Comparison of ENCODE assay signal across 13 cellular contexts in the genomic region with DNA sequence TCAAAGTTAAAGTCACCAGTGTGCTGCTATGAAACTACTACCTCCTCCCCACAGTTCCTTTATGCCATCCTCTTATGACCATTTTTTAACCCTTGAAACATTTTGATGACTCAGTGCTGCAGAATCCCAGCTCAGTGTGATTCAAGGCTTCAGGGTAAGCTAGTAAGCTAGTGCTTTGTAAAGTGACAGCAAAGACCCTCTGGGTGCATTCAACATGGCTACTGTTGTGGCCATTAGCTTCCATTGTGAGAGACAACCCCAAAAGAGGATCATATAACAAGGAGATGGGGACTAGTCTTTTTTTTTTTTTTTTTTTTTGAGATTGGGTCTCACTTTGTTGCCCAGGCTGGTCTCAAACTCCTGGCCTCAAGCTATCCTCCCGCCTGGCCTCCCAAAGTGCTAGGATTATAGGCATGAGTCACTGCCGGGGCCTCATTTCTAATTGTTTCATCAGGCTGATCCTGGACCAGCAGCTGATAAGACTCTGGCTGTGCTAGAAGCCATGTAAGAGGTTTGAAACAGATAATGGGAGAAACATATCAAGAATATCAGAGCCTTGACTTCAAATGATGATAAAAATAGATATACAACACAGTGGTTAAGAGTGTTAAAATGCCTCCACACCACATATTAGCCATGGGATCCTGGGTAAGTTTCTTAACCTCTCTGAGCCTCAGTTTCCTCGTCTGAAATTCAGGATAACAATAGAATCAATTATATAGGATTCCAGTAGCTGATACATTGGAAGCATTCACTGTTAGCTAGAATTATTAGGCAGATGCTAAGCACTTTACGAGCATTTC.
A peak's percentile ranks its signal among the peaks of the same experiment; 100 is the strongest.
DNase-seq lines count a peak whose midpoint lies in the region; ATAC-seq and TF ChIP-seq lines count a peak whose summit lies in the region.
"Had no signal": no experiment of that assay in that cellular context is flagged by ENCODE, and none has a peak within 500 bp of the region (broad histone marks: within the 10 kb centered on the region; RNA-seq: fewer than 3 reads in every experiment).

No MANE protein-coding gene starts in this region.

- H3K4me3 Mint-ChIP-seq in CD14-positive monocyte (no peak overlapping the region), GM23338 (no peak overlapping the region)
- H3K4me3 Mint-ChIP-seq: B cell; central memory CD8-positive, alpha-beta T cell; stimulated activated naive CD8-positive, alpha-beta T cell treated with anti-CD3 and anti-CD28 coated beads, Interleukin-15, Interleukin-2, amounts not matched to agents 100 ng/mL and 50 ng/mL, for 24 hours; T-helper 1 cell treated with Interleukin-12 subunit alpha and Interleukin-12 subunit beta and Interleukin-4 antibody, amounts not matched to agents 30 μg/mL and 1 μg/mL, for 36 hours had no signal

- H3K79me2 ChIP-seq in GM23338 (replicated peaks; ENCODE audit: insufficient read depth): no peaks in the 10 kb centered on the region

- TF ChIP-seq CTCF in CD14-positive monocyte (IDR thresholded peaks at IDR 0.05) (no peak), GM23338 (conservative IDR thresholded peaks at IDR 0.05; ENCODE audit: low read depth in 2 of 2) (no peak)

- no peak overlapping the region for H3K4me3 ChIP-seq in GM23338

- H3K9me3 Mint-ChIP-seq in CD14-positive monocyte (no peaks in the 10 kb centered on the region), GM23338 (no peaks in the 10 kb centered on the region)
- H3K9me3 Mint-ChIP-seq: central memory CD8-positive, alpha-beta T cell; stimulated activated naive CD8-positive, alpha-beta T cell treated with anti-CD3 and anti-CD28 coated beads, Interleukin-15, Interleukin-2, amounts not matched to agents 100 ng/mL and 50 ng/mL, for 24 hours; T-helper 1 cell treated with Interleukin-12 subunit alpha and Interleukin-12 subunit beta and Interleukin-4 antibody, amounts not matched to agents 30 μg/mL and 1 μg/mL, for 36 hours had no signal

- no peak overlapping the region for H2AFZ ChIP-seq in GM23338

- H3K4me1 Mint-ChIP-seq in CD14-positive monocyte: peaks cover 75% of the 10 kb centered on the region
- H3K4me1 Mint-ChIP-seq in GM23338: peaks cover 31% of the 10 kb centered on the region
- H3K4me1 Mint-ChIP-seq: central memory CD8-positive, alpha-beta T cell had no signal

- DNase-seq in A172 (ENCODE audit: low spot score) (peak; percentile 80), HS-5 (ENCODE audit: low read depth) (peak; percentile 79), fibroblast of gingiva (ENCODE audit: low read depth) (peak; percentile 24), CD14-positive monocyte (ENCODE audit: low spot score) (no peak), GM23338 (ENCODE audit: low spot score) (no peak)
- DNase-seq: NCI-H2227 treated with DMSO at 0.1 percent for 48 hours had no signal

- H3K36me3 Mint-ChIP-seq in CD14-positive monocyte: no peaks in the 10 kb centered on the region
- H3K36me3 Mint-ChIP-seq in GM23338 (ENCODE audit: low read depth): no peaks in the 10 kb centered on the region

- no peaks in the 10 kb centered on the region for H3K9me2 ChIP-seq in GM23338 (ENCODE audit: insufficient read depth)

- H3K27ac Mint-ChIP-seq in CD14-positive monocyte: peak overlapping the region in 2 of 7 donors; percentile 55 to 64
- no peak overlapping the region for H3K27ac Mint-ChIP-seq in GM23338
- H3K27ac Mint-ChIP-seq: B cell; stimulated activated naive CD8-positive, alpha-beta T cell treated with anti-CD3 and anti-CD28 coated beads, Interleukin-15, Interleukin-2, amounts not matched to agents 100 ng/mL and 50 ng/mL, for 24 hours; T-helper 1 cell treated with Interleukin-12 subunit alpha and Interleukin-12 subunit beta and Interleukin-4 antibody, amounts not matched to agents 30 μg/mL and 1 μg/mL, for 36 hours had no signal

- H3K27me3 ChIP-seq in GM23338 (ENCODE audit: insufficient read depth): no peaks in the 10 kb centered on the region

- no peak overlapping the region for H3K4me2 ChIP-seq in GM23338

- H3K36me3 ChIP-seq in GM23338 (ENCODE audit: insufficient read depth): no peaks in the 10 kb centered on the region

- H3K27me3 Mint-ChIP-seq in CD14-positive monocyte (ENCODE audit: low read depth in 3 of 3) (peaks cover 0 to 6% (median 1%) of the 10 kb centered on the region in 3 donors), GM23338 (ENCODE audit: insufficient read depth, low read depth, poor library complexity) (no peaks in the 10 kb centered on the region)
- H3K27me3 Mint-ChIP-seq: B cell; central memory CD8-positive, alpha-beta T cell had no signal

- H4K20me1 ChIP-seq in GM23338 (replicated peaks; ENCODE audit: insufficient read depth): no peaks in the 10 kb centered on the region

- H3K27ac ChIP-seq in GM23338 (ENCODE audit: low read depth): no peak overlapping the region

- peaks cover 16% of the 10 kb centered on the region for H3K4me1 ChIP-seq in GM23338 (ENCODE audit: insufficient read depth)

- no peaks in the 10 kb centered on the region for H3F3A ChIP-seq in GM23338 (replicated peaks; ENCODE audit: low read depth)

- intact Hi-C loops in CD14-positive monocyte (cut with micrococcal nuclease): loop anchor here in 1 of 2 donors (10.0 kb wide), 2 partner anchors 49 to 61 kb away; partner anchors contain the start of gene RTN4

- ATAC-seq in SK-N-SH treated with all-trans-retinoic acid at 6 μM for 48 hours (peak; percentile 44), GM18517 (IDR thresholded peaks at IDR 0.05; ENCODE audit: unreplicated experiment) (no peak), GM23338 (no peak), HG02798 (IDR thresholded peaks at IDR 0.05; ENCODE audit: poor library complexity, unreplicated experiment) (no peak)

TF ChIP-seq in SK-N-SH treated with all-trans-retinoic acid at 6 μM for 48 hours, 23 proteins besides CTCF, POLR2A, EP300 and RAD21 (continues in another document):
- TF ChIP-seq ZC3H10 (CRISPR knock-in tag; IDR thresholded peaks at IDR 0.05) (no peak), ESRRG (CRISPR knock-in tag; IDR thresholded peaks at IDR 0.05) (no peak), SNAI2 (CRISPR knock-in tag; IDR thresholded peaks at IDR 0.05) (no peak), CSDC2 (CRISPR knock-in tag; IDR thresholded peaks at IDR 0.05) (no peak), ZNF565 (CRISPR knock-in tag; conservative IDR thresholded peaks at IDR 0.05; ENCODE audit: low read depth) (no peak), RARB (CRISPR knock-in tag; IDR thresholded peaks at IDR 0.05) (no peak), ZNF8 (CRISPR knock-in tag; IDR thresholded peaks at IDR 0.05) (no peak)
- TF ChIP-seq, protein P1, sequence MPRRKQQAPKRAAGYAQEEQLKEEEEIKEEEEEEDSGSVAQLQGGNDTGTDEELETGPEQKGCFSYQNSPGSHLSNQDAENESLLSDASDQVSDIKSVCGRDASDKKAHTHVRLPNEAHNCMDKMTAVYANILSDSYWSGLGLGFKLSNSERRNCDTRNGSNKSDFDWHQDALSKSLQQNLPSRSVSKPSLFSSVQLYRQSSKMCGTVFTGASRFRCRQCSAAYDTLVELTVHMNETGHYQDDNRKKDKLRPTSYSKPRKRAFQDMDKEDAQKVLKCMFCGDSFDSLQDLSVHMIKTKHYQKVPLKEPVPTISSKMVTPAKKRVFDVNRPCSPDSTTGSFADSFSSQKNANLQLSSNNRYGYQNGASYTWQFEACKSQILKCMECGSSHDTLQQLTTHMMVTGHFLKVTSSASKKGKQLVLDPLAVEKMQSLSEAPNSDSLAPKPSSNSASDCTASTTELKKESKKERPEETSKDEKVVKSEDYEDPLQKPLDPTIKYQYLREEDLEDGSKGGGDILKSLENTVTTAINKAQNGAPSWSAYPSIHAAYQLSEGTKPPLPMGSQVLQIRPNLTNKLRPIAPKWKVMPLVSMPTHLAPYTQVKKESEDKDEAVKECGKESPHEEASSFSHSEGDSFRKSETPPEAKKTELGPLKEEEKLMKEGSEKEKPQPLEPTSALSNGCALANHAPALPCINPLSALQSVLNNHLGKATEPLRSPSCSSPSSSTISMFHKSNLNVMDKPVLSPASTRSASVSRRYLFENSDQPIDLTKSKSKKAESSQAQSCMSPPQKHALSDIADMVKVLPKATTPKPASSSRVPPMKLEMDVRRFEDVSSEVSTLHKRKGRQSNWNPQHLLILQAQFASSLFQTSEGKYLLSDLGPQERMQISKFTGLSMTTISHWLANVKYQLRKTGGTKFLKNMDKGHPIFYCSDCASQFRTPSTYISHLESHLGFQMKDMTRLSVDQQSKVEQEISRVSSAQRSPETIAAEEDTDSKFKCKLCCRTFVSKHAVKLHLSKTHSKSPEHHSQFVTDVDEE (CRISPR knock-in tag; IDR thresholded peaks at IDR 0.05): no peak

Comparison
In these comparisons a context has a peak if more than half of its experiments do, and no peak if none do; other contexts are left out.
1. DNase-seq: peak in A172 (single experiment), HS-5 (single experiment) and fibroblast of gingiva (single experiment); none in CD14-positive monocyte (single experiment) and GM23338 (single experiment).